11 cellular contexts compared by ENCODE assay signal in the genomic region with DNA sequence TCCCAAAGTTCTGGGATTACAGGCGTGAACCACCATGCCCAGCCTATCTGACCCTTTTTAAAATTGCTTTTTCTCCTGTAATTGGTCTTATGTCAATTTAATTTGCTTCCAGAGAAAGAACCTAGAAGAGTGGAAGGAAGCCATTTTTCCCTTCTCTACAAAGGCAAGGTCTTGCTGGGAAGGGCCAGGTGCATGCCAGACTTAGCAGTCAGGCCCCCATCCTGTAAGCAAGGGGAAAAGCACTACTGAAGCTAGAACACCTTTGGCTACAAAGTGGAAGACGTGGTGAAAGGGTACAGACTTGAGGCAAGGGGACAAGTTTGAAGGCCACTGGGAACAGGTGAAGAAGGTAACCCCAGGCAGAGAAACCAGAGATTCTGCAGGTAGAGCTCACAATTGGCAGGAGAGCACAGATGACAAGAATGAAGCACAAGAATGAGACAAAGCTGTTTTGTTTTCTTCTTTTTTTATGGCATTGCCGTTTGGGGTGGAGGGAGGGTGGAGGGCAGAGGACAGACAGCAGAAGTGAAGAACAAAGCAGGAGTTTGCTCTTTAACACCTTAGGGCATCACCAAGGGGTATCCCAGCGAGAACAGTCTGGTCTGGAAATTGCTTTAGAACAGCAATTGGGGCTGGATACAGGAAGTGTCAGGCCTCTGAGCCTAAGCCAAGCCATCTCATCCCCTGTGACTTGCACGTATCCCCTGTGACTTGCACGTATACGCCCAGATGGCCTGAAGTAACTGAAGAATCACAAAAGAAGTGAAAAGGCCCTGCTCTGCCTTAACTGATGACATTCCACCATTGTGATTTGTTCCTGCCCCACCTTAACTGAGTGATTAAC.
DNase-seq lines count a peak whose midpoint lies in the region; ATAC-seq, FAIRE-seq and TF ChIP-seq lines count a peak whose summit lies in the region.
"Had no signal": no experiment of that assay in that cellular context is flagged by ENCODE, and none has a peak within 500 bp of the region (broad histone marks: within the 10 kb centered on the region; RNA-seq: fewer than 3 reads in every experiment).

No MANE protein-coding gene starts in this region.

- TF ChIP-seq CTCF in Caco-2 (IDR thresholded peaks at IDR 0.05; ENCODE audit: insufficient read depth in 1 of 2, low read depth in 1 of 2, low read length in 1 of 2, severe bottlenecking in 1 of 2, unreplicated experiment in 1 of 2) = no peak
- TF ChIP-seq CTCF in bronchial epithelial cell (IDR thresholded peaks at IDR 0.05; ENCODE audit: insufficient read depth, low read length, severe bottlenecking) = no peak
- no peak for TF ChIP-seq CTCF in nephron (IDR thresholded peaks at IDR 0.05; ENCODE audit: unreplicated experiment in 3 of 3)

- FAIRE-seq in bronchial epithelial cell (lab: Jason Lieb, UNC) = no peak

- ATAC-seq in GM18505 (IDR thresholded peaks at IDR 0.05; ENCODE audit: unreplicated experiment) (no peak), HG03354 (IDR thresholded peaks at IDR 0.05; ENCODE audit: poor library complexity, severe bottlenecking, unreplicated experiment) (no peak)

- H3K4me3 Mint-ChIP-seq in Caco-2 (ENCODE audit: unreplicated experiment) = peak overlapping the region; percentile 66
- H3K4me3 Mint-ChIP-seq in nephron = no peak overlapping the region

- no peak overlapping the region for H3K4me3 ChIP-seq in Caco-2 (ENCODE audit: low read depth, low read length)
- no peak overlapping the region for H3K4me3 ChIP-seq in bronchial epithelial cell (ENCODE audit: low read depth, low read length)

- CTCF ChIA-PET in Caco-2 (lab: Charles Lee) = interaction anchor here (2.2 to 3.0 kb wide), 2 partner anchors 22 to 89 kb away, joined by 6 to 10 read pairs; no protein-coding TSS in a partner anchor

- H3K36me3 Mint-ChIP-seq in Caco-2 (ENCODE audit: insufficient read depth, unreplicated experiment) (peaks cover 88% of the 10 kb centered on the region), nephron (ENCODE audit: low read depth) (peaks cover 7% of the 10 kb centered on the region)

- H3K9me3 ChIP-seq in Caco-2 (no peaks in the 10 kb centered on the region), KOPT-K1 (ENCODE audit: insufficient read depth, low read length, poor library complexity, severe bottlenecking) (no peaks in the 10 kb centered on the region)

- H3K27ac Mint-ChIP-seq in Caco-2 (ENCODE audit: unreplicated experiment) (peak overlapping the region; percentile 92), nephron (peak overlapping the region; percentile 56 to 84 (median 71))

- DNase-seq in Caco-2 (peak in 1 of 2 experiments; percentile 61), bronchial epithelial cell (ENCODE audit: low read depth) (peak; percentile 7), NCI-H1105 treated with DMSO at 0.1 percent for 48 hours (lab: John Stamatoyannopoulos, UW) (no peak), NCI-H2171 (lab: John Stamatoyannopoulos, UW) (no peak)
- DNase-seq: HCEC 1CT, KG1, SW 1271 had no signal

- BruUV-seq in Caco-2 (replicated peaks; lab: Mats Ljungman, UMichigan) = no TSS peak

- H3K36me3 ChIP-seq in Caco-2 (ENCODE audit: control insufficient read depth, insufficient read depth, low read length) = no peaks in the 10 kb centered on the region; the same call in 1 of the 2 replicates
- peaks cover 8% of the 10 kb centered on the region; the same call in 1 of the 2 replicates for H3K36me3 ChIP-seq in KOPT-K1 (ENCODE audit: insufficient read depth, low read length)
- H3K36me3 ChIP-seq in bronchial epithelial cell (ENCODE audit: control insufficient read depth, insufficient read depth, low read length) = no peaks in the 10 kb centered on the region

- peaks cover 71% of the 10 kb centered on the region for H3K4me1 Mint-ChIP-seq in Caco-2 (ENCODE audit: low read depth, unreplicated experiment)
- peaks cover 53% of the 10 kb centered on the region for H3K4me1 Mint-ChIP-seq in nephron

- peaks cover 88% of the 10 kb centered on the region for H3K4me1 ChIP-seq in Caco-2

- TF ChIP-seq POLR2A in GM18505 (IDR thresholded peaks at IDR 0.05; ENCODE audit: borderline replicate concordance, extremely low read depth, insufficient read depth, insufficient read length) = no peak

- intact Hi-C loops in Caco-2 (cut with micrococcal nuclease; ENCODE audit: unreplicated experiment) = loop anchor here (5.0 kb wide), 1 partner anchor 74 kb away; a partner anchor contains a TSS

- no peaks in the 10 kb centered on the region for H3K27me3 Mint-ChIP-seq in Caco-2 (ENCODE audit: insufficient read depth, unreplicated experiment)
- no peaks in the 10 kb centered on the region for H3K27me3 Mint-ChIP-seq in nephron (ENCODE audit: low read depth)

- H3K9me3 Mint-ChIP-seq in Caco-2 (ENCODE audit: unreplicated experiment) (no peaks in the 10 kb centered on the region), nephron (no peaks in the 10 kb centered on the region)

- H3K27me3 ChIP-seq in Caco-2 (replicated peaks; ENCODE audit: control insufficient read depth, insufficient read depth, low read length) (no peaks in the 10 kb centered on the region), bronchial epithelial cell (ENCODE audit: control insufficient read depth, insufficient read depth, low read length) (no peaks in the 10 kb centered on the region)

- H3K27ac ChIP-seq in KOPT-K1 (ENCODE audit: low read depth, low read length, poor library complexity, severe bottlenecking) = peak overlapping the region; percentile 97

- POLR2A ChIA-PET in Caco-2 (lab: Charles Lee) = interaction anchor here (0.6 to 0.8 kb wide), 2 partner anchors 18 to 99 kb away, joined by 4 to 11 read pairs; no protein-coding TSS in a partner anchor
